1 cellular context compared by ENCODE assay signal in the genomic region with DNA sequence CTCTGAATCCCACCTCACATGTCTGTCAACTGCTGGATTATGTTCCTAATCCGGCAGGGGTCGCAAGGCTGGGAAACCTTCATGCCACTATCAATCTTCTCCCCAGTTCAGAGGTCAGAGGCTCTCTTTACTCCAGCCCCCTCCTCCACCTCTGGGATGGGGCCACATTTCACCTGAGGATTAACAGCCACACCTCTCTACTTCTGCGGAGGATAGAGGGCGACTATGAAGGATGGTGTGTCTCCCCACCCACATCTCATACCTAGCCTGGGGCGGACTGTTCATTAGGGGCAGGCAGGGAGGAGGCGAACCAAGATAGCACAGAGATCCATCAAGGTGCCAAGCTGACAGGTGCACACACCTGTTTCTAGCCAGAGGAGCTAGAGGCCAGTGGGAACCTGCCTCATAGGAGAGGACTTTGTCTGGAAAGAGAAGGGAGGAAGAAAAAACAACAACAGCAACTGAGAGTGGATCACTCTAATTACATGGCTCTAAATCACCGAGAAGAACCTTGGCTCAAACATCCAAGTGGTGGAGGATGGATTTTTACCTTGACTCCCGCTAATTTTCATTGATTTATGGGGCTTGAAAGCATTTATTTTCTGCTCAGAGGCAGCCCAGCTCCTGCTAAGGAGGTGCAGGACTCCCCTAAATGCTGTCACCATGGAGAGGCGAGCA.
TF ChIP-seq lines count a peak whose summit lies in the region.

No MANE protein-coding gene starts in this region.

TF ChIP-seq in GM12878, 131 proteins besides CTCF, POLR2A, EP300 and RAD21:
- TF ChIP-seq, protein P1, sequence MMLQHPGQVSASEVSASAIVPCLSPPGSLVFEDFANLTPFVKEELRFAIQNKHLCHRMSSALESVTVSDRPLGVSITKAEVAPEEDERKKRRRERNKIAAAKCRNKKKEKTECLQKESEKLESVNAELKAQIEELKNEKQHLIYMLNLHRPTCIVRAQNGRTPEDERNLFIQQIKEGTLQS (IDR thresholded peaks at IDR 0.05; ENCODE audit: borderline replicate concordance, extremely low read depth, low read depth, low read length): no peak
- TF ChIP-seq JUNB (IDR thresholded peaks at IDR 0.05) (no peak), RELA (IDR thresholded peaks at IDR 0.05; ENCODE audit: borderline replicate concordance, partially characterized antibody) (no peak), RAD51 (IDR thresholded peaks at IDR 0.05) (no peak)
- TF ChIP-seq, protein P2, sequence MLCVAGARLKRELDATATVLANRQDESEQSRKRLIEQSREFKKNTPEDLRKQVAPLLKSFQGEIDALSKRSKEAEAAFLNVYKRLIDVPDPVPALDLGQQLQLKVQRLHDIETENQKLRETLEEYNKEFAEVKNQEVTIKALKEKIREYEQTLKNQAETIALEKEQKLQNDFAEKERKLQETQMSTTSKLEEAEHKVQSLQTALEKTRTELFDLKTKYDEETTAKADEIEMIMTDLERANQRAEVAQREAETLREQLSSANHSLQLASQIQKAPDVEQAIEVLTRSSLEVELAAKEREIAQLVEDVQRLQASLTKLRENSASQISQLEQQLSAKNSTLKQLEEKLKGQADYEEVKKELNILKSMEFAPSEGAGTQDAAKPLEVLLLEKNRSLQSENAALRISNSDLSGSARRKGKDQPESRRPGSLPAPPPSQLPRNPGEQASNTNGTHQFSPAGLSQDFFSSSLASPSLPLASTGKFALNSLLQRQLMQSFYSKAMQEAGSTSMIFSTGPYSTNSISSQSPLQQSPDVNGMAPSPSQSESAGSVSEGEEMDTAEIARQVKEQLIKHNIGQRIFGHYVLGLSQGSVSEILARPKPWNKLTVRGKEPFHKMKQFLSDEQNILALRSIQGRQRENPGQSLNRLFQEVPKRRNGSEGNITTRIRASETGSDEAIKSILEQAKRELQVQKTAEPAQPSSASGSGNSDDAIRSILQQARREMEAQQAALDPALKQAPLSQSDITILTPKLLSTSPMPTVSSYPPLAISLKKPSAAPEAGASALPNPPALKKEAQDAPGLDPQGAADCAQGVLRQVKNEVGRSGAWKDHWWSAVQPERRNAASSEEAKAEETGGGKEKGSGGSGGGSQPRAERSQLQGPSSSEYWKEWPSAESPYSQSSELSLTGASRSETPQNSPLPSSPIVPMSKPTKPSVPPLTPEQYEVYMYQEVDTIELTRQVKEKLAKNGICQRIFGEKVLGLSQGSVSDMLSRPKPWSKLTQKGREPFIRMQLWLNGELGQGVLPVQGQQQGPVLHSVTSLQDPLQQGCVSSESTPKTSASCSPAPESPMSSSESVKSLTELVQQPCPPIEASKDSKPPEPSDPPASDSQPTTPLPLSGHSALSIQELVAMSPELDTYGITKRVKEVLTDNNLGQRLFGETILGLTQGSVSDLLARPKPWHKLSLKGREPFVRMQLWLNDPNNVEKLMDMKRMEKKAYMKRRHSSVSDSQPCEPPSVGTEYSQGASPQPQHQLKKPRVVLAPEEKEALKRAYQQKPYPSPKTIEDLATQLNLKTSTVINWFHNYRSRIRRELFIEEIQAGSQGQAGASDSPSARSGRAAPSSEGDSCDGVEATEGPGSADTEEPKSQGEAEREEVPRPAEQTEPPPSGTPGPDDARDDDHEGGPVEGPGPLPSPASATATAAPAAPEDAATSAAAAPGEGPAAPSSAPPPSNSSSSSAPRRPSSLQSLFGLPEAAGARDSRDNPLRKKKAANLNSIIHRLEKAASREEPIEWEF (IDR thresholded peaks at IDR 0.05; ENCODE audit: insufficient replicate concordance, low read depth, low read length): no peak
- TF ChIP-seq, protein P3, sequence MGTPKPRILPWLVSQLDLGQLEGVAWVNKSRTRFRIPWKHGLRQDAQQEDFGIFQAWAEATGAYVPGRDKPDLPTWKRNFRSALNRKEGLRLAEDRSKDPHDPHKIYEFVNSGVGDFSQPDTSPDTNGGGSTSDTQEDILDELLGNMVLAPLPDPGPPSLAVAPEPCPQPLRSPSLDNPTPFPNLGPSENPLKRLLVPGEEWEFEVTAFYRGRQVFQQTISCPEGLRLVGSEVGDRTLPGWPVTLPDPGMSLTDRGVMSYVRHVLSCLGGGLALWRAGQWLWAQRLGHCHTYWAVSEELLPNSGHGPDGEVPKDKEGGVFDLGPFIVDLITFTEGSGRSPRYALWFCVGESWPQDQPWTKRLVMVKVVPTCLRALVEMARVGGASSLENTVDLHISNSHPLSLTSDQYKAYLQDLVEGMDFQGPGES (IDR thresholded peaks at IDR 0.05): no peak
